In the genomic region with DNA sequence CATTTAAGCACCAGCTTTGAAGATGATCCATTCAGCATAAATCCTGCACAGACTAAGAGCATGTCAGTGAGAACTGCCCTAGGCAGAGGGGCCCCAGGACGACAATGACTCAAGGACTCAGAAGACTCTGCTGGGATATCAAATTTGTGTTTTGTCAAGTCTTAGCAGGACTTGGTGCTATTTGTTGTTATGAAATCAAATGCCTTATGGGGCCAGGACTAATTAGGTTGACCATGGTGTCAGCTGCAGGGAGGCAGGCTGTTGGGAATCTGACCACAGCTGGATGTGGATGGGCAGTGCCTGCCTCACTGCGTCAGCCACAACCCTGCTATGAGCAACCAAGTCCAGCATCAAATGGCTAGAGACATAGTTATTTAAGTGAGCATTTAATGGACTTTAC, we compare ENCODE assay signal across 25 cellular contexts.
"Had no signal": no experiment of that assay in that cellular context is flagged by ENCODE, and none has a peak within 500 bp of the region (broad histone marks: within the 10 kb centered on the region; RNA-seq: fewer than 3 reads in every experiment).

No MANE protein-coding gene starts in this region.

- H3K9me3 Mint-ChIP-seq: activated naive CD4-positive, alpha-beta T cell treated with anti-CD3 and anti-CD28 coated beads for 36 hours; activated naive CD8-positive, alpha-beta T cell treated with anti-CD3 and anti-CD28 coated beads for 36 hours; brain; nephron progenitor cell had no signal

- H3K27ac Mint-ChIP-seq: activated naive CD4-positive, alpha-beta T cell treated with anti-CD3 and anti-CD28 coated beads for 36 hours; activated naive CD8-positive, alpha-beta T cell treated with anti-CD3 and anti-CD28 coated beads for 36 hours; brain; nephron progenitor cell; progenitor cell of endocrine pancreas; T-helper 17 cell had no signal

- DNase-seq: activated CD4-positive, alpha-beta T cell treated with anti-CD3 and anti-CD28 coated beads for 48 hours; activated CD4-positive, alpha-beta T cell treated with anti-CD3 and anti-CD28 coated beads, Interleukin-2, amount 50 U/mL, for 48 hours; activated CD8-positive, alpha-beta memory T cell treated with anti-CD3 and anti-CD28 coated beads for 24 hours; activated effector memory CD4-positive, alpha-beta T cell treated with anti-CD3 and anti-CD28 coated beads, Interleukin-2, amount 50 U/mL, for 16 hours; activated naive CD4-positive, alpha-beta T cell treated with anti-CD3 and anti-CD28 coated beads for 36 hours; activated naive CD8-positive, alpha-beta T cell treated with anti-CD3 and anti-CD28 coated beads for 36 hours; adrenal gland; cortex of kidney; islet precursor cell; left cardiac atrium; mesendoderm; nephron progenitor cell; ovary; SK-N-SH; spleen; stimulated activated naive CD4-positive, alpha-beta T cell treated with Interleukin-2 at 50 U/mL for 16 hours; T-helper 17 cell; T1000; transverse colon; WERI-Rb-1 had no signal

- H3K27ac ChIP-seq: adrenal gland, ascending aorta, hepatocyte, ovary, right atrium auricular region, spleen, transverse colon, WERI-Rb-1 had no signal

- H3K36me3 ChIP-seq: adrenal gland, ascending aorta, ovary, right atrium auricular region, spleen, transverse colon, WERI-Rb-1 had no signal

- H3K79me2 ChIP-seq: hepatocyte had no signal

- H3K4me2 ChIP-seq: hepatocyte, SK-N-SH had no signal

- H3K27me3 ChIP-seq: adrenal gland, ascending aorta, hepatocyte, ovary, right atrium auricular region, spleen, transverse colon had no signal

- H3K4me1 ChIP-seq: adrenal gland, ascending aorta, right atrium auricular region, spleen, transverse colon had no signal

- H3K4me1 Mint-ChIP-seq: activated naive CD8-positive, alpha-beta T cell treated with anti-CD3 and anti-CD28 coated beads for 36 hours; nephron progenitor cell; T-helper 17 cell had no signal

- H3K4me3 ChIP-seq: adrenal gland, ascending aorta, hepatocyte, ovary, right atrium auricular region, spleen, transverse colon had no signal

- H2AFZ ChIP-seq: hepatocyte had no signal

- H3K9me3 ChIP-seq: adrenal gland, ascending aorta, ovary, right atrium auricular region, SK-N-SH, spleen, transverse colon had no signal

- H3K36me3 Mint-ChIP-seq: activated naive CD8-positive, alpha-beta T cell treated with anti-CD3 and anti-CD28 coated beads for 36 hours; brain had no signal

- H3K9ac ChIP-seq: SK-N-SH had no signal

- H3K27me3 Mint-ChIP-seq: activated naive CD8-positive, alpha-beta T cell treated with anti-CD3 and anti-CD28 coated beads for 36 hours; brain; progenitor cell of endocrine pancreas had no signal

- H3K4me3 Mint-ChIP-seq: activated naive CD4-positive, alpha-beta T cell treated with anti-CD3 and anti-CD28 coated beads for 36 hours; activated naive CD8-positive, alpha-beta T cell treated with anti-CD3 and anti-CD28 coated beads for 36 hours; nephron progenitor cell; T-helper 17 cell had no signal
